14 cellular contexts compared by ENCODE assay signal in the genomic region with DNA sequence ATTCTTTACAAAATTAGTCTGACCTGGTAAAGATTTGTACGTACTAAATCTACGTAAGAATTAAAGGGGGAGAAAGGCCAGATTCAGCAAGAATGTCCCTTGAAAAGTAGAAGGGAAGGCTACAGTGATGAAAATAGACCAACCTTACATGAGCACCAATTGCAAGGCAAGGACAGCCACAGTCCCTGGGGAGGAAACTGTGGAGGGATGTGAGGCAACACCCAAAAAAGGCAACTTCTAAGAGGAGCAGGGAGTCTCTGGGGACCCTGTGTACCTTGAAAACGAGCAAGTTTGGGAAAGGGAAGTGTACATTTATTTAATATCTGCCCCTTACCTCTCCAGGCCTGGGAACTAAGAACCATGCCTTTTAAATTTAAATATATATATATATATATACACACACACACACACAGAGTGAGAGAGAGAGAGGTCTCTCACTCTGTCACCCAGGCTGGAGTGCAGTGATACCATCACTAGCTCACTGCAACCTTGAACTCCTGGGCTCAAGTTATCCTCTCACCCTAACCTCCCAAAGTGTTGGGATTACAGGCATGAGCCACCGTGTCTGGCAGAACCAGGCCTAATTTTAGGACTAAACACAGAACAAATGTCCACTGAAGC. TPM values are rescaled to one million over a fixed set of nuclear protein-coding genes. Genes with fewer than 3 reads are reported as not detected.
DNase-seq lines count a peak whose midpoint lies in the region; ATAC-seq and TF ChIP-seq lines count a peak whose summit lies in the region.
"Had no signal": no experiment of that assay in that cellular context is flagged by ENCODE, and none has a peak within 500 bp of the region (broad histone marks: within the 10 kb centered on the region; RNA-seq: fewer than 3 reads in every experiment).

No MANE protein-coding gene starts in this region.

- H3K9me3 ChIP-seq in right cardiac atrium (ENCODE audit: control insufficient read depth, low read length) (no peaks in the 10 kb centered on the region), esophagus muscularis mucosa (no peaks in the 10 kb centered on the region)
- H3K9me3 ChIP-seq: SK-N-SH had no signal

- H3K36me3 ChIP-seq in esophagus muscularis mucosa, result no peaks in the 10 kb centered on the region

- ATAC-seq in right cardiac atrium (no peak), left cardiac atrium (no peak), HG03354 (IDR thresholded peaks at IDR 0.05; ENCODE audit: poor library complexity, severe bottlenecking, unreplicated experiment) (peak; percentile 44)
- ATAC-seq: left lobe of liver had no signal

- H3K27me3 ChIP-seq in right cardiac atrium (ENCODE audit: control insufficient read depth, insufficient read depth), result no peaks in the 10 kb centered on the region
- H3K27me3 ChIP-seq in esophagus muscularis mucosa, result no peaks in the 10 kb centered on the region

- peak overlapping the region; percentile 57 for H3K27ac ChIP-seq in right cardiac atrium (ENCODE audit: low read length)
- H3K27ac ChIP-seq in esophagus muscularis mucosa (replicated peaks in 1 of 4), result peak overlapping the region; percentile 14 to 55 (median 40)

- WGBS in right cardiac atrium, result 56% methylated on average over 4 of the region's 4 CpGs
- 58% methylated on average over 4 of the region's 4 CpGs for WGBS in esophagus muscularis mucosa

- H3K4me1 ChIP-seq in right cardiac atrium (ENCODE audit: control insufficient read depth, insufficient read depth, low read length), result peaks cover 2% of the 10 kb centered on the region
- peaks cover 18 to 76% (median 63%) of the 10 kb centered on the region in 4 donors for H3K4me1 ChIP-seq in esophagus muscularis mucosa

- intact Hi-C loops in right cardiac atrium (cut with DNase I), result loop anchor here in 1 of 4 donors (10.0 kb wide), 1 partner anchor 51 kb away; no protein-coding TSS in a partner anchor
- intact Hi-C loops in left cardiac atrium (cut with DNase I), result no loop called here
- intact Hi-C loops in esophagus muscularis mucosa (cut with DNase I), result no loop called here

- DNase-seq in right cardiac atrium (no peak), left cardiac atrium (no peak), esophagus muscularis mucosa (ENCODE audit: extremely low spot score) (no peak), DMS153 treated with DMSO at 0.1 percent for 48 hours (lab: John Stamatoyannopoulos, UW; ENCODE audit: unreplicated experiment) (no peak), NCI-H226 (no peak), NOMO-1 treated with dmso at 0.1 percent for 144 hours (lab: John Stamatoyannopoulos, UW; ENCODE audit: unreplicated experiment) (no peak)
- no peak for DNase-seq in activated CD4-positive, alpha-beta T cell treated with anti-CD3 and anti-CD28 coated beads, Interleukin-2, amount 50 U/mL, for 4 hours
- DNase-seq: activated CD4-positive, CD25-positive, alpha-beta regulatory T cell; central memory CD4-positive, alpha-beta T cell; DMS 273 treated with DMSO at 0.1 percent for 48 hours; SK-N-SH had no signal

- TF ChIP-seq POLR2A in esophagus muscularis mucosa (IDR thresholded peaks at IDR 0.05; ENCODE audit: low read depth), result no peak

- no peak for TF ChIP-seq CTCF in esophagus muscularis mucosa (IDR thresholded peaks at IDR 0.05)

- H3K4me3 ChIP-seq in right cardiac atrium (ENCODE audit: low read length) (no peak overlapping the region), esophagus muscularis mucosa (no peak overlapping the region)
- H3K4me3 ChIP-seq: smooth muscle cell had no signal

- no peak for TF ChIP-seq EP300 in esophagus muscularis mucosa (IDR thresholded peaks at IDR 0.05)

RNA-seq across cellular contexts. Expression of a gene that starts 56.4 kb away (rescaled TPM):
- 1 to 10 TPM; 2.8 to 6.7 (median 4.2) TPM for total RNA-seq in right cardiac atrium
- 1.7 TPM for polyA plus RNA-seq in right cardiac atrium
- total RNA-seq in left cardiac atrium, result 1 to 10 TPM; 4.9 to 5.7 TPM
- total RNA-seq in esophagus muscularis mucosa, result 10 to 100 TPM; 17.0 to 30.5 (median 19.5) TPM
